ENCODE assay signal across 17 cellular contexts in the genomic region with DNA sequence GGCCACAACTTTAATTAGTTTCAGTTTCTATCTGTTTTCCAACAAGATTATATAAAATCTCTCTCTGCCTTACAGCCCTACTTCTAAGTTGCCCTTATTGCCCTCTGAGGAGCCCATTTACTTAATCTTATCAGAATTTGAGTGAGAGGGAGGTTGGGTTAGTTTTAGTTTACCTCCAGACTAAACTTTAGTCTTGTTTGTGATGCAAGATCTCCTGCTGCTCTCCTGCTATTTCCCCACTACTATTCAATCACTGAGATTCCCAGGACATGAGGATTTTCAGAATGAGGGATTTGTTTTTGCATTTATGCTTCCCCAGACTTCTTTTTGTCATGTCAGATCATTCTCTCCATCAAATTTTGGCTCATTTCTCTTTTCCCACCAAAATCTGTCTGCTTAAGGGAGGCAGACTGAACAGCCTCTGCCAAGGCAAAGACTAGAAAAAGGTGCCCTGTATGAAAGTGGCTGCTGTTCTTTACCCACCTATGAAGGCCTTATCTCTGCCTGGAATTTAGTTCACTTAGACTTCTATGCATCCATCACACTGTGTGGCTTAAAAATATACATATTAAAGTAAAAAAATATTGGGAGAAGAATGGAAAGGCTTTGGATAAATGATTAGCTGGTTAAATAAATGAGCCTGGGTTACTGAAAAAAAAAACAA.
DNase-seq lines count a peak whose midpoint lies in the region; TF ChIP-seq lines count a peak whose summit lies in the region.
"Had no signal": no experiment of that assay in that cellular context is flagged by ENCODE, and none has a peak within 500 bp of the region (broad histone marks: within the 10 kb centered on the region; RNA-seq: fewer than 3 reads in every experiment).

No MANE protein-coding gene starts in this region.

- no peaks in the 10 kb centered on the region for H3K36me3 ChIP-seq in fibroblast of lung (ENCODE audit: control insufficient read depth, insufficient read depth, low read length)
- H3K36me3 ChIP-seq in mesendoderm (ENCODE audit: control insufficient read depth, insufficient read depth, low read length), result no peaks in the 10 kb centered on the region
- H3K36me3 ChIP-seq: HAP-1, MG63, Peyer's patch had no signal

- no peak overlapping the region for H4K91ac ChIP-seq in H9 (ENCODE audit: insufficient read length, low read depth, low read length)

- H2BK12ac ChIP-seq in H9 (ENCODE audit: insufficient read length, low read depth, low read length), result no peak overlapping the region

- H3K9me3 Mint-ChIP-seq in H9, result peaks cover 9 to 15% of the 10 kb centered on the region in 2 experiments

- H3K14ac ChIP-seq in H9 (ENCODE audit: insufficient read depth, low read length), result no peak overlapping the region

- no peak for DNase-seq in H9
- peak; percentile 6 for DNase-seq in OCI-M1 (lab: John Stamatoyannopoulos, UW)
- no peak for DNase-seq in fibroblast of lung (ENCODE audit: low read depth in 2 of 2)
- DNase-seq in mesendoderm, result peak; percentile 22
- no peak for DNase-seq in NOMO-1 (lab: John Stamatoyannopoulos, UW; ENCODE audit: unreplicated experiment in 2 of 2)
- no peak for DNase-seq in NAMALWA (ENCODE audit: low spot score)
- DNase-seq in cerebellum (ENCODE audit: low spot score), result no peak
- DNase-seq: CD8-positive, alpha-beta T cell; KBM-7; MG63; NCI-H1105; NCI-H1694 treated with DMSO at 0.1 percent for 48 hours; NCI-H69; Peyer's patch; Right ventricle myocardium superior; SK-N-SH had no signal

- H2BK20ac ChIP-seq in H9 (ENCODE audit: low read depth, low read length, poor library complexity, severe bottlenecking), result no peak overlapping the region

- peaks cover 12 to 26% of the 10 kb centered on the region in 2 experiments for H3K4me1 Mint-ChIP-seq in H9

- H3K9me3 ChIP-seq in H9 (ENCODE audit: control insufficient read depth, low read depth, low read length) (no peaks in the 10 kb centered on the region), fibroblast of lung (ENCODE audit: control insufficient read depth, insufficient read depth, low read depth, low read length) (no peaks in the 10 kb centered on the region)
- H3K9me3 ChIP-seq: HAP-1, MG63, Peyer's patch, SK-N-SH had no signal

- H3T11ph ChIP-seq in H9 (ENCODE audit: low read length), result no peak overlapping the region

- H3K23ac ChIP-seq in H9 (ENCODE audit: insufficient read length, low read depth, low read length) (no peak overlapping the region), mesendoderm (ENCODE audit: low read length) (no peak overlapping the region)

- no peak overlapping the region for H3K18ac ChIP-seq in H9 (ENCODE audit: insufficient read length, low read depth, low read length)
- no peak overlapping the region for H3K18ac ChIP-seq in mesendoderm (ENCODE audit: low read length)

- H3K27ac ChIP-seq in H9 (ENCODE audit: insufficient read length, low read depth, low read length) (no peak overlapping the region), fibroblast of lung (ENCODE audit: insufficient read depth, low read length) (no peak overlapping the region), mesendoderm (ENCODE audit: low read depth, low read length) (no peak overlapping the region)
- H3K27ac ChIP-seq: Peyer's patch had no signal

- H3K4me2 ChIP-seq in H9 (ENCODE audit: insufficient read depth, insufficient read length, low read length) (no peak overlapping the region), fibroblast of lung (ENCODE audit: extremely low read depth, insufficient read depth, low read length) (no peak overlapping the region), mesendoderm (ENCODE audit: low read length) (no peak overlapping the region)
- H3K4me2 ChIP-seq: SK-N-SH had no signal

- H4K5ac ChIP-seq in H9 (ENCODE audit: insufficient read length, low read depth, low read length), result no peak overlapping the region
- H4K5ac ChIP-seq in mesendoderm (ENCODE audit: low read length), result no peak overlapping the region

- H3K4ac ChIP-seq in H9 (ENCODE audit: low read depth, low read length) (no peak overlapping the region), mesendoderm (ENCODE audit: low read depth, low read length) (no peak overlapping the region)

- H3K4me3 Mint-ChIP-seq in H9, result no peak overlapping the region; a peak in 1 of 5 replicates
- H3K4me3 Mint-ChIP-seq: CD8-positive, alpha-beta T cell had no signal

- H3K27me3 Mint-ChIP-seq in H9 (ENCODE audit: low read depth), result no peaks in the 10 kb centered on the region

- no peak overlapping the region for H3K9ac ChIP-seq in H9 (ENCODE audit: extremely low read depth, insufficient read length, low read length)
- H3K9ac ChIP-seq in fibroblast of lung (ENCODE audit: insufficient read depth, low read length), result peak overlapping the region; percentile 13
- H3K9ac ChIP-seq in mesendoderm (ENCODE audit: low read length), result no peak overlapping the region
- H3K9ac ChIP-seq: SK-N-SH had no signal

- H2BK5ac ChIP-seq in H9 (ENCODE audit: insufficient read length, low read length) (no peak overlapping the region), mesendoderm (ENCODE audit: low read length) (no peak overlapping the region)

- H3K36me3 Mint-ChIP-seq in H9 (ENCODE audit: insufficient read depth in 1 of 3, low read depth in 3 of 3), result peaks cover 3 to 18% (median 4%) of the 10 kb centered on the region in 3 experiments; a peak in 6 of 7 replicates
- H3K36me3 Mint-ChIP-seq: CD8-positive, alpha-beta T cell had no signal

- no peak overlapping the region for H4K8ac ChIP-seq in H9 (replicated peaks; ENCODE audit: insufficient read length, low read depth, low read length)
- H4K8ac ChIP-seq in mesendoderm (ENCODE audit: low read depth, low read length), result no peak overlapping the region

- H3K27me3 ChIP-seq in H9 (ENCODE audit: insufficient read depth, low read length) (no peaks in the 10 kb centered on the region), fibroblast of lung (ENCODE audit: control insufficient read depth, insufficient read depth, low read length) (no peaks in the 10 kb centered on the region), mesendoderm (ENCODE audit: insufficient read depth, low read length, poor library complexity) (no peaks in the 10 kb centered on the region)
- H3K27me3 ChIP-seq: MG63, Peyer's patch had no signal

- H3K4me1 ChIP-seq in H9 (ENCODE audit: insufficient read depth, low read length) (no peaks in the 10 kb centered on the region; the same call in 1 of the 2 replicates), fibroblast of lung (ENCODE audit: control insufficient read depth, extremely low read depth, insufficient read depth, low read length) (no peaks in the 10 kb centered on the region), mesendoderm (ENCODE audit: control insufficient read depth, low read depth, low read length) (no peaks in the 10 kb centered on the region)
- H3K4me1 ChIP-seq: HAP-1, Peyer's patch had no signal

- no peak overlapping the region for H3K4me3 ChIP-seq in fibroblast of lung (replicated peaks in 1 of 4; ENCODE audit: control extremely low read depth in 1 of 4, insufficient read depth in 1 of 4, low read depth in 3 of 4, low read length in 4 of 4)
- H3K4me3 ChIP-seq in mesendoderm (ENCODE audit: low read length), result no peak overlapping the region
- H3K4me3 ChIP-seq: HAP-1, MG63, Peyer's patch had no signal

- no peaks in the 10 kb centered on the region for H4K20me1 ChIP-seq in H9 (ENCODE audit: control insufficient read depth, insufficient read depth, insufficient read length)
- H4K20me1 ChIP-seq in fibroblast of lung (ENCODE audit: control insufficient read depth, extremely low read depth, insufficient read depth, low read length), result no peaks in the 10 kb centered on the region

- H3K23me2 ChIP-seq in H9 (ENCODE audit: insufficient read length, low read depth, low read length, poor library complexity, severe bottlenecking), result no peaks in the 10 kb centered on the region

- H3K79me2 ChIP-seq in H9 (ENCODE audit: insufficient read depth, low read length) (no peaks in the 10 kb centered on the region), fibroblast of lung (ENCODE audit: control insufficient read depth, insufficient read depth, low read length) (no peaks in the 10 kb centered on the region), mesendoderm (ENCODE audit: control insufficient read depth, insufficient read depth, low read length) (no peaks in the 10 kb centered on the region)

- H2BK15ac ChIP-seq in H9 (ENCODE audit: low read depth, low read length) (no peak overlapping the region), mesendoderm (replicated peaks; ENCODE audit: low read depth) (no peak overlapping the region)

- TF ChIP-seq CTCF in H9 (conservative IDR thresholded peaks at IDR 0.05) (no peak), fibroblast of lung (conservative IDR thresholded peaks at IDR 0.05 in 1 of 2, IDR thresholded peaks at IDR 0.05 in 1 of 2; ENCODE audit: low read depth in 1 of 2, low read length in 2 of 2) (no peak)

- no peak overlapping the region for H2BK120ac ChIP-seq in H9 (ENCODE audit: low read depth, low read length, poor library complexity, severe bottlenecking)
- no peak overlapping the region for H2BK120ac ChIP-seq in mesendoderm (ENCODE audit: low read depth, low read length)

- no peak overlapping the region for H3K56ac ChIP-seq in H9 (ENCODE audit: insufficient read length, low read depth, low read length)
- H3K56ac ChIP-seq in mesendoderm (ENCODE audit: low read length), result no peak overlapping the region

- H3K27ac Mint-ChIP-seq in H9, result peak overlapping the region in 2 of 3 experiments; percentile 50 to 95; a peak in 4 of 7 replicates
- H3K27ac Mint-ChIP-seq: CD8-positive, alpha-beta T cell had no signal

- H2AFZ ChIP-seq in H9 (ENCODE audit: low read length) (no peak overlapping the region), fibroblast of lung (ENCODE audit: low read length) (peak overlapping the region; percentile 54)

- no peaks in the 10 kb centered on the region for H3K79me1 ChIP-seq in H9 (ENCODE audit: insufficient read depth, low read depth, low read length, poor library complexity, severe bottlenecking)
- no peaks in the 10 kb centered on the region for H3K79me1 ChIP-seq in mesendoderm (ENCODE audit: low read length)

- H2AK5ac ChIP-seq in H9 (ENCODE audit: insufficient read length, low read length) (no peak overlapping the region), mesendoderm (ENCODE audit: low read length) (no peak overlapping the region)

Comparison
In these comparisons a context has a peak if more than half of its experiments do, and no peak if none do; other contexts are left out.
1. DNase-seq: peak in OCI-M1 (single experiment) and mesendoderm (single experiment); none in H9 (single experiment), fibroblast of lung (0 of 2), NOMO-1 (0 of 2), NAMALWA (single experiment) and cerebellum (single experiment).